Comparison of ENCODE assay signal across 12 cellular contexts in the genomic region with DNA sequence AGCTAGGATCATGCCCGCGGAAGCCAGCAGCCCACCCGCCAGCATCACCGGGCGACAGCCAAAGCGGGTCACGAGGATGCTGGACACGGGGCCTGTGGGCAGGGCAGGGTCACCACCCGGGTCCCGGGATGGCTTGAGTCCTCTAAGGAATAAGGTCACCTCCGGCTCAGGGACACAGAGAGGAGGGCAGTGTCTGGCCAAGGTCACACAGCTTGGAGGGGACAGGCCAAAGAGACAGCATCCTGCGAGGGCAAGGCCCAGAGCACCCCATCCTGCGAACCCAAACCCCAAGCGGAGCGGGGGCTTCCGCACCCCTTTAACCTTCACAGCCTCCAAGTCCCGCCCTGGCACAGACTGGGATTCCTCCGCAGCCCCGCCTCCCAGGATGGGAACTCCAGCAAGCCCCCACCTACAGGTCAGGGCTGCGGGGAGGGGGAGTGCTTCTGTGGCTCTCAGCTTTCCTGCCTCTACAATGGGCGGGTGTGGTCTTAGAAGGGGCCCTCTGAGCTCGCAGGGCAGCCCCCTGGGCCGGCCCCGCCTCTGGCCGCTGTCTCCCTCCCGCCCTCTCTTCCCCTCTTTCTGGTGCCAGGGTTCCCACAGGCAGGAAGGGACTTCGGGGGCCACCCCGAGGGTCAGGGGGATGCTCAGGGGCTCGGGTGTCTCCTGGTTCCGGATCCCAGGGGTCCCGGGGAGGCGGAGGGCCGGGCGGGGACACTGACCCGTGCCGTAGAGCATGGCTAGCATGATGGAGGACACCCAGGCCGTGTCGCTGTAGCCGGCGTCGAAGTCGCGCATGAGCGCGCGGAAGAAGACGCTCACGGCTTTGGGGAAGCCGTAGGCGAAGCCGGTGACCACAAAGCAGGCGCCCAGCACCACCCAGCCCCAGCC. TPM values are rescaled to one million over a fixed set of nuclear protein-coding genes. Genes with fewer than 3 reads are reported as not detected.
DNase-seq lines count a peak whose midpoint lies in the region; ATAC-seq and TF ChIP-seq lines count a peak whose summit lies in the region.
"Had no signal": no experiment of that assay in that cellular context is flagged by ENCODE, and none has a peak within 500 bp of the region (broad histone marks: within the 10 kb centered on the region; RNA-seq: fewer than 3 reads in every experiment).

No MANE protein-coding gene starts in this region.

- H3K9me3 Mint-ChIP-seq in activated CD8-positive, alpha-beta memory T cell treated with anti-CD3 and anti-CD28 coated beads, Interleukin-2, amount 10 ng/mL, durations not matched to agents 7 days and 5 days (ENCODE audit: low read depth), result no peaks in the 10 kb centered on the region
- H3K9me3 Mint-ChIP-seq: activated naive CD4-positive, alpha-beta T cell treated with anti-CD3 and anti-CD28 coated beads, Interleukin-2, amount 10 ng/mL, durations not matched to agents 7 days and 5 days had no signal

- H3K4me1 Mint-ChIP-seq in activated CD8-positive, alpha-beta memory T cell treated with anti-CD3 and anti-CD28 coated beads, Interleukin-2, amount 10 ng/mL, durations not matched to agents 7 days and 5 days, result peaks cover 4% of the 10 kb centered on the region
- H3K4me1 Mint-ChIP-seq: activated naive CD4-positive, alpha-beta T cell treated with anti-CD3 and anti-CD28 coated beads, Interleukin-2, amount 10 ng/mL, durations not matched to agents 7 days and 5 days had no signal

- intact Hi-C loops in mammary epithelial cell (cut with micrococcal nuclease), result no loop called here
- intact Hi-C loops in mucosa of descending colon (cut with DNase I, micrococcal nuclease), result no loop called here
- intact Hi-C loops in tibial artery (cut with DNase I; ENCODE audit: low total_unique reads), result no loop called here
- intact Hi-C loops in posterior vena cava (cut with DNase I), result no loop called here

- no peaks in the 10 kb centered on the region for H3K79me2 ChIP-seq in mammary epithelial cell (ENCODE audit: insufficient read depth, low read length)

- H3K27ac ChIP-seq in mammary epithelial cell (ENCODE audit: insufficient read depth, low read depth, low read length) (no peak overlapping the region), tibial artery (peak overlapping the region in 1 of 2 donors; percentile 59)
- H3K27ac ChIP-seq: pancreas had no signal

- no peak overlapping the region for H2AFZ ChIP-seq in mammary epithelial cell (ENCODE audit: low read depth, low read length)

- TF ChIP-seq CTCF in mammary epithelial cell (conservative IDR thresholded peaks at IDR 0.05 in 1 of 2, IDR thresholded peaks at IDR 0.05 in 1 of 2; ENCODE audit: extremely low read depth in 1 of 2, insufficient read depth in 1 of 2, low read depth in 1 of 2, low read length in 2 of 2) (no peak), mucosa of descending colon (IDR thresholded peaks at IDR 0.05) (no peak), tibial artery (IDR thresholded peaks at IDR 0.05) (no peak)

- no TSS peak for BruUV-seq in mammary epithelial cell (replicated peaks; lab: Mats Ljungman, UMichigan)

- no peaks in the 10 kb centered on the region for H3K36me3 Mint-ChIP-seq in activated CD8-positive, alpha-beta memory T cell treated with anti-CD3 and anti-CD28 coated beads, Interleukin-2, amount 10 ng/mL, durations not matched to agents 7 days and 5 days
- H3K36me3 Mint-ChIP-seq: activated naive CD4-positive, alpha-beta T cell treated with anti-CD3 and anti-CD28 coated beads, Interleukin-2, amount 10 ng/mL, durations not matched to agents 7 days and 5 days had no signal

- H3K9ac ChIP-seq in mammary epithelial cell (ENCODE audit: insufficient read depth, low read length), result no peak overlapping the region

- H3K4me2 ChIP-seq in mammary epithelial cell (ENCODE audit: insufficient read depth, low read depth, low read length), result peak overlapping the region; percentile 73

- H3K4me3 ChIP-seq in mammary epithelial cell (replicated peaks in 1 of 3; ENCODE audit: insufficient read depth in 1 of 3, low read depth in 2 of 3, low read length in 3 of 3), result no peak overlapping the region
- no peak overlapping the region for H3K4me3 ChIP-seq in mucosa of descending colon
- H3K4me3 ChIP-seq in tibial artery, result peak overlapping the region; percentile 45 to 49

- CTCF ChIA-PET in activated CD8-positive, alpha-beta memory T cell treated with anti-CD3 and anti-CD28 coated beads, Interleukin-2, amount 10 ng/mL, durations not matched to agents 7 days and 5 days (lab: Charles Lee), result interaction anchor here (0.6 kb wide), 1 partner anchor 128 kb away, joined by 3 read pairs; no protein-coding TSS in a partner anchor
- CTCF ChIA-PET in mammary epithelial cell (lab: Charles Lee; ENCODE audit: low non-redundant PET), result no interaction called here

- DNase-seq in activated CD8-positive, alpha-beta memory T cell treated with anti-CD3 and anti-CD28 coated beads for 24 hours, result peak; percentile 64
- DNase-seq in activated CD8-positive, alpha-beta memory T cell treated with anti-CD3 and anti-CD28 coated beads, Interleukin-2, amount 10 ng/mL, durations not matched to agents 7 days and 5 days, result no peak
- DNase-seq in mammary epithelial cell (no peak), mucosa of descending colon (peak in 1 of 3 donors; percentile 48), tibial artery (no peak), posterior vena cava (ENCODE audit: low spot score) (no peak), NCI-H187 treated with DMSO at 0.1 percent for 48 hours (lab: John Stamatoyannopoulos, UW) (no peak), midbrain (lab: John Stamatoyannopoulos, UW) (no peak)
- DNase-seq: NCI-H1436 treated with DMSO at 0.1 percent for 48 hours had no signal

- H3K36me3 ChIP-seq in mammary epithelial cell (ENCODE audit: insufficient read depth, low read length), result no peaks in the 10 kb centered on the region
- no peaks in the 10 kb centered on the region for H3K36me3 ChIP-seq in mucosa of descending colon (ENCODE audit: low read depth)
- H3K36me3 ChIP-seq in tibial artery, result peaks cover 0 to 26% (median 17%) of the 10 kb centered on the region in 3 donors
- H3K36me3 ChIP-seq: pancreas had no signal

- no peaks in the 10 kb centered on the region for H4K20me1 ChIP-seq in mammary epithelial cell (ENCODE audit: insufficient read depth, low read length)

- H3K27me3 ChIP-seq in mammary epithelial cell (ENCODE audit: insufficient read depth, low read length) (peaks cover 5% of the 10 kb centered on the region), tibial artery (peaks cover 0 to 14% of the 10 kb centered on the region in 2 donors)

- H3K4me1 ChIP-seq in mammary epithelial cell (ENCODE audit: insufficient read depth, low read length) (peaks cover 8% of the 10 kb centered on the region), mucosa of descending colon (ENCODE audit: low read depth) (peaks cover 20% of the 10 kb centered on the region), tibial artery (peaks cover 0 to 28% (median 22%) of the 10 kb centered on the region in 4 donors)

- in situ Hi-C loops in mammary epithelial cell (cut with MboI; ENCODE audit: low sequenced_read_pairs in 2 of 2), result no loop called here

- no peak for ATAC-seq in activated CD8-positive, alpha-beta memory T cell treated with anti-CD3 and anti-CD28 coated beads, Interleukin-2, amount 10 ng/mL, durations not matched to agents 7 days and 5 days
- ATAC-seq in mucosa of descending colon, result peak; percentile 6

- WGBS in mammary epithelial cell (ENCODE audit: low coverage, missing lambda C conversion rate), result 59% methylated on average over 17 of the region's 52 CpGs

- no peak overlapping the region for H3K27ac Mint-ChIP-seq in activated CD8-positive, alpha-beta memory T cell treated with anti-CD3 and anti-CD28 coated beads, Interleukin-2, amount 10 ng/mL, durations not matched to agents 7 days and 5 days
- H3K27ac Mint-ChIP-seq: activated naive CD4-positive, alpha-beta T cell treated with anti-CD3 and anti-CD28 coated beads, Interleukin-2, amount 10 ng/mL, durations not matched to agents 7 days and 5 days had no signal

- peaks cover 31% of the 10 kb centered on the region for H3K27me3 Mint-ChIP-seq in activated CD8-positive, alpha-beta memory T cell treated with anti-CD3 and anti-CD28 coated beads, Interleukin-2, amount 10 ng/mL, durations not matched to agents 7 days and 5 days

- H3K4me3 Mint-ChIP-seq in activated CD8-positive, alpha-beta memory T cell treated with anti-CD3 and anti-CD28 coated beads, Interleukin-2, amount 10 ng/mL, durations not matched to agents 7 days and 5 days, result no peak overlapping the region
- H3K4me3 Mint-ChIP-seq: activated naive CD4-positive, alpha-beta T cell treated with anti-CD3 and anti-CD28 coated beads, Interleukin-2, amount 10 ng/mL, durations not matched to agents 7 days and 5 days had no signal

- no peaks in the 10 kb centered on the region for H3K9me3 ChIP-seq in mammary epithelial cell (replicated peaks; ENCODE audit: insufficient read depth, low read length)
- H3K9me3 ChIP-seq in mucosa of descending colon, result no peaks in the 10 kb centered on the region
- H3K9me3 ChIP-seq in tibial artery, result no peaks in the 10 kb centered on the region
- H3K9me3 ChIP-seq: pancreas had no signal

- dilution Hi-C loops in mammary epithelial cell (cut with HindIII; ENCODE audit: low sequenced_read_pairs), result no loop called here

RNA-seq across cellular contexts. Expression of gene SLC16A8, which starts 1.8 kb away (rescaled TPM):
- not detected for total RNA-seq in activated CD8-positive, alpha-beta memory T cell treated with anti-CD3 and anti-CD28 coated beads, Interleukin-2, amount 10 ng/mL, durations not matched to agents 7 days and 5 days
- not detected for total RNA-seq in mammary epithelial cell
- not detected for polyA plus RNA-seq in mammary epithelial cell
- not detected for polyA minus RNA-seq in mammary epithelial cell
- total RNA-seq in mucosa of descending colon, result not detected
- total RNA-seq in posterior vena cava, result under 1 TPM; 0.51 to 0.57 TPM
- total RNA-seq: OCI-LY7 had no signal

RNA-seq across cellular contexts. Expression of gene PICK1, which starts 25.0 kb away (rescaled TPM):
- total RNA-seq in activated CD8-positive, alpha-beta memory T cell treated with anti-CD3 and anti-CD28 coated beads, Interleukin-2, amount 10 ng/mL, durations not matched to agents 7 days and 5 days, result 10 to 100 TPM; 12.5 to 15.9 TPM
- total RNA-seq in mammary epithelial cell (10 to 100 TPM; 38.8 to 40.7 TPM), mucosa of descending colon (10 to 100 TPM; 30.9 to 40.7 (median 37.9) TPM), posterior vena cava (10 to 100 TPM; 15.7 to 17.5 TPM)
- 35.4 TPM for polyA plus RNA-seq in mammary epithelial cell
- polyA minus RNA-seq in mammary epithelial cell, result 33.2 TPM

RNA-seq across cellular contexts. Expression of gene BAIAP2L2, which starts 28.3 kb away (rescaled TPM):
- total RNA-seq in activated CD8-positive, alpha-beta memory T cell treated with anti-CD3 and anti-CD28 coated beads, Interleukin-2, amount 10 ng/mL, durations not matched to agents 7 days and 5 days, result under 1 TPM; 0.37 to 0.70 TPM
- total RNA-seq in mammary epithelial cell (10 to 100 TPM in 1 of 2 donors, 1 to 10 TPM in 1; 2.2 to 10.1 TPM), mucosa of descending colon (10 to 100 TPM; 33.9 to 92.3 (median 63.7) TPM), posterior vena cava (under 1 TPM; 0.24 to 0.37 TPM)
- polyA plus RNA-seq in mammary epithelial cell, result 5.4 TPM
- polyA minus RNA-seq in mammary epithelial cell, result 1.1 TPM

Comparison
In these comparisons a context has a peak if more than half of its experiments do, and no peak if none do; other contexts are left out.
1. H3K4me3 ChIP-seq: peak in tibial artery (2 of 2); none in mammary epithelial cell (0 of 3) and mucosa of descending colon (single experiment).